20 cellular contexts compared by ENCODE assay signal in the genomic region with DNA sequence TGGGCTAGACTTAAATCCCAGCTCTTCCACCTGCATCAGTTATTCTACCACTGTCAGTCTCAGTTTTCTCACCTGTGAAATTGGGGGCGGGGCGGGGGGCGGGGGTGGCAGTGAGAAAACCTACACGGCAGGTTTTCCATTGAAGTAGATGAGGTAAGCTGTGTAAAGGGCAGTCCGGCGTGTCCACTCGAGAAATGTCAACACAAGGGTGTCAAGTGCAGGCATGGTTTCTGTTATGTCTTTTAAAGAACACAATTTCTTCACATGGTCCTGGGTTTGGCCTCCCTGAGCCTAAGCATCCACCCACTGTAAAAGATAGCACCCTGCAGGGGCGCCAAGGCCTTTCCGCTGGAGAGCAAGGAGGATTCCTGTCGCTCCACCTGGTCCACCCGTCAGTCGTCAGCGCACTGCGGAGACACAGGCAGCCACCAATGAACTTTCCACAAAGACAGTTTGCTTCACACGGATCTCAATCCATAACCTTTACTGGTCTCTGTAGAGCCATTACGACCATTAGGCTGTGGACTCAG.
DNase-seq lines count a peak whose midpoint lies in the region; ATAC-seq and TF ChIP-seq lines count a peak whose summit lies in the region.
"Had no signal": no experiment of that assay in that cellular context is flagged by ENCODE, and none has a peak within 500 bp of the region (broad histone marks: within the 10 kb centered on the region; RNA-seq: fewer than 3 reads in every experiment).

No MANE protein-coding gene starts in this region.

- H2AFZ ChIP-seq in GM23338 = peak overlapping the region; percentile 19; the same call in 1 of the 2 replicates

- H3K4me1 Mint-ChIP-seq in GM23338 = peaks cover 26% of the 10 kb centered on the region
- H3K4me1 Mint-ChIP-seq in activated naive CD4-positive, alpha-beta T cell treated with anti-CD3 and anti-CD28 coated beads for 36 hours (ENCODE audit: low read depth) = no peaks in the 10 kb centered on the region

- H4K20me1 ChIP-seq in GM23338 (replicated peaks; ENCODE audit: insufficient read depth) = no peaks in the 10 kb centered on the region

- no peak overlapping the region for H3K27ac ChIP-seq in GM23338 (ENCODE audit: low read depth)
- no peak overlapping the region for H3K27ac ChIP-seq in iPS-20b (ENCODE audit: low read length)
- no peak overlapping the region for H3K27ac ChIP-seq in upper lobe of right lung

- H3K9me3 Mint-ChIP-seq in GM23338 = no peaks in the 10 kb centered on the region
- no peaks in the 10 kb centered on the region for H3K9me3 Mint-ChIP-seq in activated naive CD4-positive, alpha-beta T cell treated with anti-CD3 and anti-CD28 coated beads for 36 hours

- peak overlapping the region; percentile 65 for H3K4me2 ChIP-seq in GM23338

- no peaks in the 10 kb centered on the region for H3K9me3 ChIP-seq in iPS-20b (ENCODE audit: insufficient read depth, low read depth, low read length)
- H3K9me3 ChIP-seq in upper lobe of right lung = no peaks in the 10 kb centered on the region
- H3K9me3 ChIP-seq: BE2C, MG63 had no signal

- H3K27ac Mint-ChIP-seq in GM23338 = no peak overlapping the region
- H3K27ac Mint-ChIP-seq in activated naive CD4-positive, alpha-beta T cell treated with anti-CD3 and anti-CD28 coated beads for 36 hours = no peak overlapping the region

- no peak overlapping the region for H3K9ac ChIP-seq in iPS-20b (ENCODE audit: low read depth, low read length)

- H3K9me2 ChIP-seq in GM23338 (ENCODE audit: insufficient read depth) = no peaks in the 10 kb centered on the region

- intact Hi-C loops in upper lobe of right lung (cut with DNase I) (no loop called here), sciatic nerve (cut with DNase I) (no loop called here)
- intact Hi-C loops in activated naive CD4-positive, alpha-beta T cell treated with anti-CD3 and anti-CD28 coated beads for 36 hours (cut with micrococcal nuclease) = no loop called here

- TF ChIP-seq CTCF in GM23338 (conservative IDR thresholded peaks at IDR 0.05; ENCODE audit: low read depth in 2 of 2) (0 out of 4 replicates have a peak, but pooled peaks of 1 of the 2 experiments have one; percentile 11), upper lobe of right lung (IDR thresholded peaks at IDR 0.05) (no peak)

- no peaks in the 10 kb centered on the region for H3K36me3 Mint-ChIP-seq in GM23338 (ENCODE audit: low read depth)
- no peaks in the 10 kb centered on the region for H3K36me3 Mint-ChIP-seq in activated naive CD4-positive, alpha-beta T cell treated with anti-CD3 and anti-CD28 coated beads for 36 hours (ENCODE audit: low read depth)

- ATAC-seq in GM23338 = peak; percentile 97
- ATAC-seq in upper lobe of right lung = peak; percentile 65
- ATAC-seq in sciatic nerve = no peak
- ATAC-seq: HepG2, K562, PC-3 had no signal

- no peaks in the 10 kb centered on the region for H3K79me2 ChIP-seq in GM23338 (replicated peaks; ENCODE audit: insufficient read depth)

- H3K4me1 ChIP-seq in GM23338 (ENCODE audit: insufficient read depth) = peaks cover 30% of the 10 kb centered on the region
- H3K4me1 ChIP-seq in iPS-20b (ENCODE audit: insufficient read depth, low read length) = peaks cover 16% of the 10 kb centered on the region
- no peaks in the 10 kb centered on the region for H3K4me1 ChIP-seq in upper lobe of right lung
- H3K4me1 ChIP-seq: BE2C had no signal

- no peaks in the 10 kb centered on the region for H3K27me3 Mint-ChIP-seq in GM23338 (ENCODE audit: insufficient read depth, low read depth, poor library complexity)
- peaks cover 14% of the 10 kb centered on the region for H3K27me3 Mint-ChIP-seq in activated naive CD4-positive, alpha-beta T cell treated with anti-CD3 and anti-CD28 coated beads for 36 hours (ENCODE audit: low read depth)

- H3K4me3 ChIP-seq in GM23338 = peak overlapping the region; percentile 38
- peak overlapping the region; percentile 39; the same call in 1 of the 2 replicates for H3K4me3 ChIP-seq in iPS-20b (ENCODE audit: low read length)
- H3K4me3 ChIP-seq in upper lobe of right lung = no peak overlapping the region
- H3K4me3 ChIP-seq: K562, MG63 had no signal

- H3F3A ChIP-seq in GM23338 (replicated peaks; ENCODE audit: low read depth) = no peaks in the 10 kb centered on the region

- peak overlapping the region; percentile 18; the same call in 2 of the 3 replicates for H3K4me3 Mint-ChIP-seq in GM23338
- no peak overlapping the region for H3K4me3 Mint-ChIP-seq in activated naive CD4-positive, alpha-beta T cell treated with anti-CD3 and anti-CD28 coated beads for 36 hours

- H3K27me3 ChIP-seq in GM23338 (ENCODE audit: insufficient read depth) = no peaks in the 10 kb centered on the region
- no peaks in the 10 kb centered on the region; the same call in 1 of the 2 replicates for H3K27me3 ChIP-seq in iPS-20b (ENCODE audit: insufficient read depth, low read length)
- H3K27me3 ChIP-seq in upper lobe of right lung = peaks cover 50% of the 10 kb centered on the region

- CTCF ChIA-PET in activated naive CD4-positive, alpha-beta T cell treated with anti-CD3 and anti-CD28 coated beads for 36 hours (lab: Charles Lee) = interaction anchor here (1.1 kb wide), 1 partner anchor 276 kb away, joined by 3 read pairs; no protein-coding TSS in a partner anchor

- DNase-seq in GM23338 (ENCODE audit: low spot score) (peak; percentile 59), NCI-H526 treated with DMSO at 0.1 percent for 48 hours (lab: John Stamatoyannopoulos, UW) (peak; percentile 21), upper lobe of right lung (no peak), sciatic nerve (ENCODE audit: low spot score) (no peak), NK-92 (lab: John Stamatoyannopoulos, UW; ENCODE audit: unreplicated experiment) (no peak)
- DNase-seq in activated naive CD4-positive, alpha-beta T cell treated with anti-CD3 and anti-CD28 coated beads for 36 hours = no peak
- DNase-seq: BE2C, COR-L47, DND-41, MG63, NCI-H1048, NCI-H1417 treated with DMSO at 0.1 percent for 48 hours, NCI-H187, NCI-H2227 treated with DMSO at 0.1 percent for 48 hours, NCI-H524, PC-3, Right ventricle myocardium superior had no signal

- H3K36me3 ChIP-seq in GM23338 (ENCODE audit: insufficient read depth) (no peaks in the 10 kb centered on the region), iPS-20b (ENCODE audit: insufficient read depth, low read depth, low read length) (no peaks in the 10 kb centered on the region), upper lobe of right lung (no peaks in the 10 kb centered on the region)
- H3K36me3 ChIP-seq: BE2C, MG63 had no signal

TF ChIP-seq in GM23338, 12 proteins besides CTCF, POLR2A, EP300 and RAD21 (continues in another document):
- TF ChIP-seq EZH2phosphoT487 (IDR thresholded peaks at IDR 0.05; ENCODE audit: unreplicated experiment) (no peak), NANOG (IDR thresholded peaks at IDR 0.05; ENCODE audit: borderline replicate concordance) (no peak), ZNF331 (CRISPR knock-in tag; IDR thresholded peaks at IDR 0.05; ENCODE audit: low read depth) (no peak), CREB1 (CRISPR knock-in tag; IDR thresholded peaks at IDR 0.05; ENCODE audit: low read depth) (no peak), EZH2 (IDR thresholded peaks at IDR 0.05; ENCODE audit: low read depth, unreplicated experiment) (no peak), ZNF114 (CRISPR knock-in tag; IDR thresholded peaks at IDR 0.05) (no peak), STAT1 (IDR thresholded peaks at IDR 0.05; ENCODE audit: unreplicated experiment) (no peak), POLR2AphosphoS5 (IDR thresholded peaks at IDR 0.05; ENCODE audit: low read depth) (no peak), JUNB (IDR thresholded peaks at IDR 0.05; ENCODE audit: unreplicated experiment) (no peak)
- TF ChIP-seq, protein P1, sequence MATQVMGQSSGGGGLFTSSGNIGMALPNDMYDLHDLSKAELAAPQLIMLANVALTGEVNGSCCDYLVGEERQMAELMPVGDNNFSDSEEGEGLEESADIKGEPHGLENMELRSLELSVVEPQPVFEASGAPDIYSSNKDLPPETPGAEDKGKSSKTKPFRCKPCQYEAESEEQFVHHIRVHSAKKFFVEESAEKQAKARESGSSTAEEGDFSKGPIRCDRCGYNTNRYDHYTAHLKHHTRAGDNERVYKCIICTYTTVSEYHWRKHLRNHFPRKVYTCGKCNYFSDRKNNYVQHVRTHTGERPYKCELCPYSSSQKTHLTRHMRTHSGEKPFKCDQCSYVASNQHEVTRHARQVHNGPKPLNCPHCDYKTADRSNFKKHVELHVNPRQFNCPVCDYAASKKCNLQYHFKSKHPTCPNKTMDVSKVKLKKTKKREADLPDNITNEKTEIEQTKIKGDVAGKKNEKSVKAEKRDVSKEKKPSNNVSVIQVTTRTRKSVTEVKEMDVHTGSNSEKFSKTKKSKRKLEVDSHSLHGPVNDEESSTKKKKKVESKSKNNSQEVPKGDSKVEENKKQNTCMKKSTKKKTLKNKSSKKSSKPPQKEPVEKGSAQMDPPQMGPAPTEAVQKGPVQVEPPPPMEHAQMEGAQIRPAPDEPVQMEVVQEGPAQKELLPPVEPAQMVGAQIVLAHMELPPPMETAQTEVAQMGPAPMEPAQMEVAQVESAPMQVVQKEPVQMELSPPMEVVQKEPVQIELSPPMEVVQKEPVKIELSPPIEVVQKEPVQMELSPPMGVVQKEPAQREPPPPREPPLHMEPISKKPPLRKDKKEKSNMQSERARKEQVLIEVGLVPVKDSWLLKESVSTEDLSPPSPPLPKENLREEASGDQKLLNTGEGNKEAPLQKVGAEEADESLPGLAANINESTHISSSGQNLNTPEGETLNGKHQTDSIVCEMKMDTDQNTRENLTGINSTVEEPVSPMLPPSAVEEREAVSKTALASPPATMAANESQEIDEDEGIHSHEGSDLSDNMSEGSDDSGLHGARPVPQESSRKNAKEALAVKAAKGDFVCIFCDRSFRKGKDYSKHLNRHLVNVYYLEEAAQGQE (IDR thresholded peaks at IDR 0.05; ENCODE audit: unreplicated experiment) = no peak
- TF ChIP-seq, protein P2, sequence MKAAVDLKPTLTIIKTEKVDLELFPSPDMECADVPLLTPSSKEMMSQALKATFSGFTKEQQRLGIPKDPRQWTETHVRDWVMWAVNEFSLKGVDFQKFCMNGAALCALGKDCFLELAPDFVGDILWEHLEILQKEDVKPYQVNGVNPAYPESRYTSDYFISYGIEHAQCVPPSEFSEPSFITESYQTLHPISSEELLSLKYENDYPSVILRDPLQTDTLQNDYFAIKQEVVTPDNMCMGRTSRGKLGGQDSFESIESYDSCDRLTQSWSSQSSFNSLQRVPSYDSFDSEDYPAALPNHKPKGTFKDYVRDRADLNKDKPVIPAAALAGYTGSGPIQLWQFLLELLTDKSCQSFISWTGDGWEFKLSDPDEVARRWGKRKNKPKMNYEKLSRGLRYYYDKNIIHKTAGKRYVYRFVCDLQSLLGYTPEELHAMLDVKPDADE (IDR thresholded peaks at IDR 0.05) = no peak

Comparison
In these comparisons a context has a peak if more than half of its experiments do, and no peak if none do; other contexts are left out.
1. DNase-seq: peak in GM23338 (single experiment) and NCI-H526 treated with DMSO at 0.1 percent for 48 hours (single experiment); none in upper lobe of right lung (single experiment), activated naive CD4-positive, alpha-beta T cell treated with anti-CD3 and anti-CD28 coated beads for 36 hours (single experiment), sciatic nerve (single experiment) and NK-92 (single experiment).